In the genomic region with DNA sequence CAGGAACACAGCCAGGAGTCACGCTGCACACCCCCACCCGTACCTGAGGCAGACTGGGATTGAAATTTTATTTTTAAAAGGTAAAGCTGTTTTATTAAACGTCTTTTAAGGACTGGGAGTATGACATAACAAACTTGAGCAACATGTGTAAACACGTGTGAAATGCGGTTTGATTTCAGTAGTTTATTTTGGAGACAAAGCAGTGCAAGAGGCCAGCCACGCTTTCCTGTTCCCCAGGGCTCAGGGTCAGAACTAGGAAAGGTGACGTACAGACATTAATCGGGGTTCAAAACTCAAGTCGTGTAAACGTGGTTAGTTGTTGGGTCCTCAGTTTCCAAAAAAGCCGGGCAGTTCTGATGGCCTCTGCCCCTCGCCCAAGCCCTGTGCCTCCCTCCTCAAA, we compare ENCODE assay signal across 22 cellular contexts. TPM values are rescaled to one million over a fixed set of nuclear protein-coding genes. Genes with fewer than 3 reads are reported as not detected.
"Had no signal": no experiment of that assay in that cellular context is flagged by ENCODE, and none has a peak within 500 bp of the region (broad histone marks: within the 10 kb centered on the region; RNA-seq: fewer than 3 reads in every experiment).

No MANE protein-coding gene starts in this region.

- H3K9me3 ChIP-seq: right atrium auricular region, suprapubic skin, thyroid gland had no signal

- H3K27me3 ChIP-seq: hepatocyte, right atrium auricular region, suprapubic skin, thyroid gland had no signal

- DNase-seq: effector memory CD8-positive, alpha-beta T cell; erythroblast; foreskin melanocyte; head of caudate nucleus; kidney glomerular epithelial cell; natural killer cell; small intestine; stimulated activated CD4-positive, alpha-beta T cell treated with anti-CD3 and anti-CD28 coated beads, Interleukin-12 subunit alpha, Interleukin-12 subunit beta, amount 100 ng/mL, for 4 hours; stimulated activated CD4-positive, alpha-beta T cell treated with anti-CD3 and anti-CD28 coated beads, Interleukin-2, amount 100 ng/mL, for 48 hours; stimulated activated naive CD8-positive, alpha-beta T cell treated with anti-CD3 and anti-CD28 coated beads, Interleukin-15, Interleukin-2, amounts not matched to agents 100 U/mL and 50 U/mL, for 24 hours; thyroid gland had no signal

- H3K27ac Mint-ChIP-seq: dendritic cell treated with granulocyte-macrophage colony-stimulating factor and Interleukin-4, amounts not matched to agents 40 ng/mL and 50 ng/mL, for 4 days; effector memory CD8-positive, alpha-beta T cell; natural killer cell; stimulated activated effector memory CD8-positive, alpha-beta T cell treated with anti-CD3 and anti-CD28 coated beads, Interleukin-12 subunit alpha, Interleukin-12 subunit beta, amount 100 ng/mL, for 72 hours; type B pancreatic cell had no signal

- H3K27ac ChIP-seq: hepatocyte, right atrium auricular region, suprapubic skin, thyroid gland had no signal

- H3K4me1 ChIP-seq: right atrium auricular region, thyroid gland had no signal

- H3K36me3 Mint-ChIP-seq: natural killer cell, type B pancreatic cell had no signal

- H3K9me3 Mint-ChIP-seq: dendritic cell treated with granulocyte-macrophage colony-stimulating factor and Interleukin-4, amounts not matched to agents 40 ng/mL and 50 ng/mL, for 4 days; effector memory CD8-positive, alpha-beta T cell; natural killer cell; neural crest cell; stimulated activated effector memory CD8-positive, alpha-beta T cell treated with anti-CD3 and anti-CD28 coated beads, Interleukin-12 subunit alpha, Interleukin-12 subunit beta, amount 100 ng/mL, for 72 hours; type B pancreatic cell had no signal

- H3K27me3 Mint-ChIP-seq: dendritic cell treated with granulocyte-macrophage colony-stimulating factor and Interleukin-4, amounts not matched to agents 40 ng/mL and 50 ng/mL, for 4 days; effector memory CD8-positive, alpha-beta T cell; type B pancreatic cell had no signal

- FAIRE-seq: colon, small intestine, urothelium cell line had no signal

- H3K4me3 ChIP-seq: hepatocyte, right atrium auricular region, suprapubic skin, thyroid gland had no signal

- ATAC-seq: effector memory CD8-positive, alpha-beta T cell; natural killer cell; stimulated activated effector memory CD8-positive, alpha-beta T cell treated with anti-CD3 and anti-CD28 coated beads, Interleukin-12 subunit alpha, Interleukin-12 subunit beta, amount 100 ng/mL, for 72 hours; stimulated activated naive CD8-positive, alpha-beta T cell treated with anti-CD3 and anti-CD28 coated beads, Interleukin-15, Interleukin-2, amounts not matched to agents 100 U/mL and 50 U/mL, for 24 hours had no signal

- H3K4me1 Mint-ChIP-seq: neural crest cell had no signal

- H3K4me3 Mint-ChIP-seq: dendritic cell treated with granulocyte-macrophage colony-stimulating factor and Interleukin-4, amounts not matched to agents 40 ng/mL and 50 ng/mL, for 4 days; effector memory CD8-positive, alpha-beta T cell; natural killer cell; neural crest cell; stimulated activated effector memory CD8-positive, alpha-beta T cell treated with anti-CD3 and anti-CD28 coated beads, Interleukin-12 subunit alpha, Interleukin-12 subunit beta, amount 100 ng/mL, for 72 hours; type B pancreatic cell had no signal

RNA-seq across cellular contexts. Expression of a gene that starts 16.7 kb away (rescaled TPM):
- total RNA-seq: myocyte, natural killer cell, pulmonary artery endothelial cell, right atrium auricular region had no signal
